1 cellular context compared by ENCODE assay signal in genomic region chr10:7283246-7283645, GRCh38.
TF ChIP-seq lines count a peak whose summit lies in the region.

No MANE protein-coding gene starts in this region.

TF ChIP-seq in IMR-90, 13 proteins besides CTCF, POLR2A, EP300 and RAD21 (continued from another document):
- TF ChIP-seq, protein P1, sequence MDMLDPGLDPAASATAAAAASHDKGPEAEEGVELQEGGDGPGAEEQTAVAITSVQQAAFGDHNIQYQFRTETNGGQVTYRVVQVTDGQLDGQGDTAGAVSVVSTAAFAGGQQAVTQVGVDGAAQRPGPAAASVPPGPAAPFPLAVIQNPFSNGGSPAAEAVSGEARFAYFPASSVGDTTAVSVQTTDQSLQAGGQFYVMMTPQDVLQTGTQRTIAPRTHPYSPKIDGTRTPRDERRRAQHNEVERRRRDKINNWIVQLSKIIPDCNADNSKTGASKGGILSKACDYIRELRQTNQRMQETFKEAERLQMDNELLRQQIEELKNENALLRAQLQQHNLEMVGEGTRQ (IDR thresholded peaks at IDR 0.05; ENCODE audit: low read depth, low read length), result no peak
- TF ChIP-seq MAFK (IDR thresholded peaks at IDR 0.05; ENCODE audit: low read depth, low read length) (no peak), CHD1 (IDR thresholded peaks at IDR 0.05; ENCODE audit: low read depth, low read length) (no peak), MAZ (IDR thresholded peaks at IDR 0.05; ENCODE audit: borderline replicate concordance, low read depth, low read length) (no peak), MXI1 (IDR thresholded peaks at IDR 0.05; ENCODE audit: borderline replicate concordance, low read depth, low read length) (no peak)
